Comparison of ENCODE assay signal across 16 cellular contexts in genomic region chr2:28709101-28709500, GRCh38. TPM values are rescaled to one million over a fixed set of nuclear protein-coding genes. Genes with fewer than 3 reads are reported as not detected.
DNase-seq lines count a peak whose midpoint lies in the region; ATAC-seq and TF ChIP-seq lines count a peak whose summit lies in the region.
"Had no signal": no experiment of that assay in that cellular context is flagged by ENCODE, and none has a peak within 500 bp of the region (broad histone marks: within the 10 kb centered on the region; RNA-seq: fewer than 3 reads in every experiment).

No MANE protein-coding gene starts in this region.

- no peak overlapping the region for H3K4me2 ChIP-seq in skeletal muscle satellite cell (ENCODE audit: low read length)

- peak; percentile 32 for DNase-seq in DMS153 (lab: John Stamatoyannopoulos, UW)
- no peak for DNase-seq in DMS153 treated with DMSO at 0.1 percent for 48 hours (lab: John Stamatoyannopoulos, UW; ENCODE audit: unreplicated experiment)
- no peak for DNase-seq in WTC11 (ENCODE audit: low spot score)
- peak; percentile 58 for DNase-seq in left lobe of liver (ENCODE audit: low spot score)
- no peak for DNase-seq in coronary artery (ENCODE audit: low spot score)
- no peak for DNase-seq in hypothalamus (lab: John Stamatoyannopoulos, UW)
- DNase-seq: activated CD8-positive, alpha-beta T cell treated with anti-CD3 and anti-CD28 coated beads for 36 hours; activated naive CD4-positive, alpha-beta T cell treated with anti-CD3 and anti-CD28 coated beads for 36 hours; GOT3; left cardiac atrium; NCI-H2029; PC-3 had no signal

- POLR2A ChIA-PET in WTC11 (lab: Charles Lee) = no interaction called here

- H3K9me3 ChIP-seq in skeletal muscle satellite cell (replicated peaks; ENCODE audit: low read length) = no peaks in the 10 kb centered on the region

- H3K27me3 Mint-ChIP-seq in WTC11 (ENCODE audit: low read depth) = no peaks in the 10 kb centered on the region; the same call in 1 of the 2 replicates
- H3K27me3 Mint-ChIP-seq: activated CD8-positive, alpha-beta T cell treated with anti-CD3 and anti-CD28 coated beads for 36 hours had no signal

- ATAC-seq in WTC11 = no peak
- peak; percentile 94 for ATAC-seq in left lobe of liver
- no peak for ATAC-seq in HG02571 (IDR thresholded peaks at IDR 0.05; ENCODE audit: unreplicated experiment)
- ATAC-seq: activated CD8-positive, alpha-beta T cell treated with anti-CD3 and anti-CD28 coated beads for 36 hours; PC-3 had no signal

- H3K27me3 ChIP-seq in skeletal muscle satellite cell (ENCODE audit: control insufficient read depth, insufficient read depth, low read length) = no peaks in the 10 kb centered on the region

- no peaks in the 10 kb centered on the region for H3K36me3 ChIP-seq in skeletal muscle satellite cell (ENCODE audit: insufficient read depth, low read length)

- CTCF ChIA-PET in WTC11 (lab: Charles Lee) = no interaction called here

- peaks cover 24% of the 10 kb centered on the region for H3K9me3 Mint-ChIP-seq in WTC11

- TF ChIP-seq CTCF in WTC11 (IDR thresholded peaks at IDR 0.05) (no peak), coronary artery (IDR thresholded peaks at IDR 0.05) (no peak)

- peaks cover 5% of the 10 kb centered on the region; the same call in 1 of the 2 replicates for H3K36me3 Mint-ChIP-seq in WTC11

- H3K27ac Mint-ChIP-seq in WTC11 = no peak overlapping the region
- H3K27ac Mint-ChIP-seq: activated CD8-positive, alpha-beta T cell treated with anti-CD3 and anti-CD28 coated beads for 36 hours; activated naive CD4-positive, alpha-beta T cell treated with anti-CD3 and anti-CD28 coated beads for 36 hours; T-helper 2 cell treated with Interferon-gamma antibody and Interleukin-4, amounts not matched to agents 5 μg/mL and 100 μg/mL, for 36 hours had no signal

- H3K4me3 ChIP-seq in skeletal muscle satellite cell (ENCODE audit: low read length) = no peak overlapping the region
- H3K4me3 ChIP-seq in coronary artery = no peak overlapping the region

- H3K9ac ChIP-seq in skeletal muscle satellite cell (ENCODE audit: low read depth, low read length) = peak overlapping the region; percentile 21

- H3K4me1 Mint-ChIP-seq in WTC11 = peaks cover 7% of the 10 kb centered on the region

- H3K4me1 ChIP-seq in skeletal muscle satellite cell (ENCODE audit: control insufficient read depth, insufficient read depth, low read length) = peaks cover 5% of the 10 kb centered on the region

- H3K27ac ChIP-seq in coronary artery = no peak overlapping the region
- H3K27ac ChIP-seq: 22Rv1 had no signal

- H3K4me3 Mint-ChIP-seq in WTC11 = no peak overlapping the region
- H3K4me3 Mint-ChIP-seq: activated CD8-positive, alpha-beta T cell treated with anti-CD3 and anti-CD28 coated beads for 36 hours; activated naive CD4-positive, alpha-beta T cell treated with anti-CD3 and anti-CD28 coated beads for 36 hours; T-helper 2 cell treated with Interferon-gamma antibody and Interleukin-4, amounts not matched to agents 5 μg/mL and 100 μg/mL, for 36 hours had no signal

TF ChIP-seq in WTC11, 78 proteins besides CTCF, POLR2A, EP300 and RAD21:
- TF ChIP-seq GABPB1 (CRISPR knock-in tag; IDR thresholded peaks at IDR 0.05) = 0 out of 2 replicates have a peak, but pooled peaks have one; percentile 33
- no peak for TF ChIP-seq CDX4 (CRISPR knock-in tag; IDR thresholded peaks at IDR 0.05; ENCODE audit: borderline replicate concordance)
- TF ChIP-seq PRDM15 (CRISPR knock-in tag; IDR thresholded peaks at IDR 0.05) = no peak
- no peak for TF ChIP-seq ZNF121 (CRISPR knock-in tag; IDR thresholded peaks at IDR 0.05)
- no peak for TF ChIP-seq ZMAT4 (CRISPR knock-in tag; IDR thresholded peaks at IDR 0.05)

RNA-seq across cellular contexts. Expression of gene PPP1CB, which starts 42.5 kb away (rescaled TPM):
- 122 to 133 TPM (median 124 TPM) in 3 replicates for total RNA-seq in WTC11 (2021)
- total RNA-seq in left lobe of liver = 76.0 TPM
- total RNA-seq in skeletal muscle satellite cell (2012; rRNA removed) = 125 and 151 TPM in 2 replicates

Comparison
In these comparisons a context has a peak if more than half of its experiments do, and no peak if none do; other contexts are left out.
1. DNase-seq: peak in DMS153 (single experiment) and left lobe of liver (single experiment); none in DMS153 treated with DMSO at 0.1 percent for 48 hours (single experiment), WTC11 (single experiment), coronary artery (single experiment) and hypothalamus (0 of 51).